Comparison of ENCODE assay signal across 25 cellular contexts in the genomic region with DNA sequence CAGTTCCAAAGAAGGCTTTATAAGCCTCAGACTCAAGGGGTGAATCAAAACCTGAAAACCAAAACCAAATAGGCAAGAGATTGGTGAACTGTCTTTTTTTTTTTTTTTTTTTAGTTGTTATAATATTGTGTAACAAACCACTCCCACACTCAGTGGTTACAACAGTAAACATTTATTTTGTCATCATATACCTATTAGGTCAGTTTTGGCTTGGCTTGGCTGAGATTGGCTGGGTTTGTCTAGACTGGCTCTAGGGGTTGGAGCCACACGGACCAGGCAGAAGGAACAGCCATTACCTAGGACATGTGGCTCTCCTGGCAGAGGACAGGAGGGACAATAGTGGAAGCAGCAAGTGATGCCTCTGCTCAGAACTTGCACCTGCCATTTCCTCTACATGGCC. TPM values are rescaled to one million over a fixed set of nuclear protein-coding genes. Genes with fewer than 3 reads are reported as not detected.
"Had no signal": no experiment of that assay in that cellular context is flagged by ENCODE, and none has a peak within 500 bp of the region (broad histone marks: within the 10 kb centered on the region; RNA-seq: fewer than 3 reads in every experiment).

No MANE protein-coding gene starts in this region.

- H3K4me1 ChIP-seq: colonic mucosa, foreskin keratinocyte, heart right ventricle, right lobe of liver, tibial artery had no signal

- H3K9me3 ChIP-seq: colonic mucosa, heart right ventricle, right lobe of liver, tibial artery had no signal

- H3K4me3 Mint-ChIP-seq: activated naive CD4-positive, alpha-beta T cell treated with anti-CD3 and anti-CD28 coated beads, Interleukin-2, amount 10 ng/mL, durations not matched to agents 7 days and 5 days; activated naive CD8-positive, alpha-beta T cell treated with anti-CD3 and anti-CD28 coated beads, Interleukin-2, amount 10 ng/mL, durations not matched to agents 7 days and 5 days; central memory CD8-positive, alpha-beta T cell; nephron; stimulated activated naive CD8-positive, alpha-beta T cell treated with anti-CD3 and anti-CD28 coated beads, Interleukin-15, Interleukin-2, amounts not matched to agents 100 ng/mL and 50 ng/mL, for 24 hours had no signal

- H3K27ac ChIP-seq: brain microvascular endothelial cell, colonic mucosa, foreskin keratinocyte, heart right ventricle, right lobe of liver, tibial artery, VCaP had no signal

- H3K4me3 ChIP-seq: colonic mucosa, heart right ventricle, lung, right lobe of liver, tibial artery had no signal

- H3K4me1 Mint-ChIP-seq: activated naive CD4-positive, alpha-beta T cell treated with anti-CD3 and anti-CD28 coated beads, Interleukin-2, amount 10 ng/mL, durations not matched to agents 7 days and 5 days; activated naive CD8-positive, alpha-beta T cell treated with anti-CD3 and anti-CD28 coated beads, Interleukin-2, amount 10 ng/mL, durations not matched to agents 7 days and 5 days; central memory CD8-positive, alpha-beta T cell; nephron had no signal

- H3K27me3 ChIP-seq: brain microvascular endothelial cell, colonic mucosa, foreskin keratinocyte, heart right ventricle, right lobe of liver, tibial artery had no signal

- H3K36me3 ChIP-seq: brain microvascular endothelial cell, colonic mucosa, heart right ventricle, right lobe of liver, tibial artery had no signal

- H3K27me3 Mint-ChIP-seq: activated naive CD4-positive, alpha-beta T cell treated with anti-CD3 and anti-CD28 coated beads, Interleukin-2, amount 10 ng/mL, durations not matched to agents 7 days and 5 days; central memory CD8-positive, alpha-beta T cell; stimulated activated naive CD8-positive, alpha-beta T cell treated with anti-CD3 and anti-CD28 coated beads, Interleukin-15, Interleukin-2, amounts not matched to agents 100 ng/mL and 50 ng/mL, for 24 hours had no signal

- H3K9me3 Mint-ChIP-seq: activated naive CD4-positive, alpha-beta T cell treated with anti-CD3 and anti-CD28 coated beads, Interleukin-2, amount 10 ng/mL, durations not matched to agents 7 days and 5 days; central memory CD8-positive, alpha-beta T cell; nephron; stimulated activated naive CD8-positive, alpha-beta T cell treated with anti-CD3 and anti-CD28 coated beads, Interleukin-15, Interleukin-2, amounts not matched to agents 100 ng/mL and 50 ng/mL, for 24 hours had no signal

- ATAC-seq: foreskin keratinocyte, heart right ventricle, left lobe of liver, right lobe of liver had no signal

- H3K36me3 Mint-ChIP-seq: activated naive CD4-positive, alpha-beta T cell treated with anti-CD3 and anti-CD28 coated beads, Interleukin-2, amount 10 ng/mL, durations not matched to agents 7 days and 5 days; activated naive CD8-positive, alpha-beta T cell treated with anti-CD3 and anti-CD28 coated beads, Interleukin-2, amount 10 ng/mL, durations not matched to agents 7 days and 5 days had no signal

- H3K27ac Mint-ChIP-seq: activated naive CD4-positive, alpha-beta T cell treated with anti-CD3 and anti-CD28 coated beads, Interleukin-2, amount 10 ng/mL, durations not matched to agents 7 days and 5 days; activated naive CD8-positive, alpha-beta T cell treated with anti-CD3 and anti-CD28 coated beads, Interleukin-2, amount 10 ng/mL, durations not matched to agents 7 days and 5 days; nephron; stimulated activated naive CD8-positive, alpha-beta T cell treated with anti-CD3 and anti-CD28 coated beads, Interleukin-15, Interleukin-2, amounts not matched to agents 100 ng/mL and 50 ng/mL, for 24 hours had no signal

- DNase-seq: activated CD4-positive, alpha-beta T cell treated with anti-CD3 and anti-CD28 coated beads for 48 hours; activated CD4-positive, alpha-beta T cell treated with anti-CD3 and anti-CD28 coated beads, Interleukin-2, amount 50 U/mL, for 48 hours; activated CD8-positive, alpha-beta memory T cell treated with anti-CD3 and anti-CD28 coated beads for 24 hours; activated gamma-delta T cell; activated naive CD4-positive, alpha-beta T cell treated with anti-CD3 and anti-CD28 coated beads, Interleukin-2, amount 10 ng/mL, durations not matched to agents 7 days and 5 days; activated naive CD8-positive, alpha-beta T cell treated with anti-CD3 and anti-CD28 coated beads, Interleukin-2, amount 10 ng/mL, durations not matched to agents 7 days and 5 days; brain microvascular endothelial cell; colonic mucosa; effector memory CD4-positive, alpha-beta T cell; foreskin keratinocyte; heart right ventricle; right lobe of liver; stimulated activated CD4-positive, alpha-beta T cell treated with anti-CD3 and anti-CD28 coated beads, Interleukin-12 subunit alpha, Interleukin-12 subunit beta, amount 100 ng/mL, for 4 hours; stimulated activated CD4-positive, alpha-beta T cell treated with anti-CD3 and anti-CD28 coated beads, Interleukin-4, amount 100 ng/mL, for 1 hour; tibial artery had no signal

RNA-seq across cellular contexts. Expression of a gene that starts 26.4 kb away (rescaled TPM):
- total RNA-seq: activated naive CD8-positive, alpha-beta T cell treated with anti-CD3 and anti-CD28 coated beads, Interleukin-2, amount 10 ng/mL, durations not matched to agents 7 days and 5 days; dermis microvascular lymphatic vessel endothelial cell; left lobe of liver; osteocyte; T-helper 1 cell treated with Interleukin-12 subunit alpha and Interleukin-12 subunit beta and Interleukin-4 antibody, amounts not matched to agents 30 ng/mL and 1 ng/mL, for 36 hours had no signal
- polyA plus RNA-seq: fibroblast of lung, foreskin keratinocyte had no signal
